In the genomic region with DNA sequence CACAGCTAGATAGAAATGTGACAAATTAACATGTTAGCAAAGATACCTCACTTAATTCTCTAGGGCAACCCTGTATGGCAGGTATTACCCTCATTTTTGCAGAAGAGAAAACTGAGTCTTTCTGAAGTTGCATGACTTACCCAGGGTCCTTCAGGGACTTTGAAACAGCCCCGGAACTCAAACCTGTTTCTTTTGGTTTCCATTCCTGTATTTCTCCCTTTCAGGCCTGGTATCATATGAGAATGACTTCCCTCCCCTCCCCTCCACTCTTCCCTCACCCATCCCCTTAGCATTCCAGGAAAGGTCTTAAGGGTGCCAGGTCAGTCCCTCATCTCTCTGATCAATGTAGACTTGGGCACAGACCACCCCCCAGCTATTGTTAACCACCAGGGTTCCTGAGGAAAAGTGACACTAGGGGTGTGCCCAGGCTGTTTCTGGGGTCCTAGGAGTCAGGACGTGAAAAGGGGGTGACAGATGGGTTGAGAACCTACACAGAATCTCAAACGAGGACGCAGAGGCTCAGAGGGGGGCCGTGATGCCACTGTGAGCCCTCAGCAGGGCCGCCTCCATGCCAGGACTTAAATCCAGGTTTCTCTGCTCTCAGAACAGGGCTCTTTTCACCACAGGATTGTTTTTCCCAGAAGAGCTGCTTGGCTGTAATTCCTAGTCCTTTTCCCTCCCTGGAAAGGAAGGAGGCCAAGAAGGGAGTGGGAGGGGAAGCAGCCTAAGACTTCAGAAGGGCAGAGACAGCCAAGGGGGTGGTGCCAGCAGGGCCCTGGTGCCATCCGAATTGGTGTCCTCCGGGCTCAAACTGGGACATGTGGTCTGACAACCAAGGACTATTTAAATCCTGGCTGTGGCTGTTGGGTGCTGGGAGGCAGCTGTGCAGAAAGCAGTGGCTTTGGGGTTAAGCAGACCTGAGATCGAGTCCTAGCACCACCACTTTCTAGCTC, we compare ENCODE assay signal across 10 cellular contexts. TPM values are rescaled to one million over a fixed set of nuclear protein-coding genes. Genes with fewer than 3 reads are reported as not detected.
DNase-seq lines count a peak whose midpoint lies in the region; ATAC-seq and TF ChIP-seq lines count a peak whose summit lies in the region.
"Had no signal": no experiment of that assay in that cellular context is flagged by ENCODE, and none has a peak within 500 bp of the region (broad histone marks: within the 10 kb centered on the region; RNA-seq: fewer than 3 reads in every experiment).

No MANE protein-coding gene starts in this region.

- no peaks in the 10 kb centered on the region for H3K36me3 Mint-ChIP-seq in activated naive CD4-positive, alpha-beta T cell treated with anti-CD3 and anti-CD28 coated beads for 36 hours (ENCODE audit: low read depth)
- no peaks in the 10 kb centered on the region for H3K36me3 Mint-ChIP-seq in brain

- WGBS in mesendoderm (ENCODE audit: extremely low coverage, insufficient coverage, low lambda C conversion rate), result no CpG with 5 or more reads among the region's 9 CpGs
- WGBS in upper lobe of left lung, 2 donors, result 46 to 55% methylated on average over 9 of the region's 9 CpGs

- no peak overlapping the region for H4K5ac ChIP-seq in mesendoderm (ENCODE audit: low read length)

- no peak for TF ChIP-seq POLR2A in upper lobe of left lung (IDR thresholded peaks at IDR 0.05)

- H4K8ac ChIP-seq in mesendoderm (ENCODE audit: low read depth, low read length), result no peak overlapping the region

- no peak overlapping the region for H3K18ac ChIP-seq in mesendoderm (ENCODE audit: low read length)

- no peak overlapping the region for H2BK15ac ChIP-seq in mesendoderm (replicated peaks; ENCODE audit: low read depth)

- H3K9me3 Mint-ChIP-seq in activated naive CD4-positive, alpha-beta T cell treated with anti-CD3 and anti-CD28 coated beads for 36 hours, result no peaks in the 10 kb centered on the region
- H3K9me3 Mint-ChIP-seq in brain, result peaks cover 0 to 2% (median 0%) of the 10 kb centered on the region in 5 experiments

- no peak for DNase-seq in activated naive CD4-positive, alpha-beta T cell treated with anti-CD3 and anti-CD28 coated beads for 36 hours
- DNase-seq in activated naive CD4-positive, alpha-beta T cell treated with Interleukin-2 at 50 U/mL for 16 hours, result no peak
- DNase-seq in mesendoderm, result no peak
- no peak for DNase-seq in upper lobe of left lung
- DNase-seq in brain microvascular endothelial cell, result no peak
- no peak for DNase-seq in GDM1 (lab: John Stamatoyannopoulos, UW)
- DNase-seq: activated gamma-delta T cell, Calu3 had no signal

- peaks cover 3% of the 10 kb centered on the region for H3K79me1 ChIP-seq in mesendoderm (ENCODE audit: low read length)

- H3K27ac Mint-ChIP-seq in activated naive CD4-positive, alpha-beta T cell treated with anti-CD3 and anti-CD28 coated beads for 36 hours, result peak overlapping the region; percentile 36
- peak overlapping the region; percentile 84 to 93 (median 89) for H3K27ac Mint-ChIP-seq in brain

- no peak for TF ChIP-seq CTCF in brain (conservative IDR thresholded peaks at IDR 0.05)
- no peak for TF ChIP-seq CTCF in upper lobe of left lung (IDR thresholded peaks at IDR 0.05)
- no peak for TF ChIP-seq CTCF in brain microvascular endothelial cell (IDR thresholded peaks at IDR 0.05; ENCODE audit: low read depth, low read length, missing control alignments)

- H3K27me3 Mint-ChIP-seq in activated naive CD4-positive, alpha-beta T cell treated with anti-CD3 and anti-CD28 coated beads for 36 hours (ENCODE audit: low read depth), result no peaks in the 10 kb centered on the region
- H3K27me3 Mint-ChIP-seq in brain, result peaks cover 3% of the 10 kb centered on the region

- H3K56ac ChIP-seq in mesendoderm (ENCODE audit: low read length), result peak overlapping the region; percentile 42

- peak overlapping the region; percentile 88 for H2AK5ac ChIP-seq in mesendoderm (ENCODE audit: low read length)

- no peak overlapping the region for H2BK5ac ChIP-seq in mesendoderm (ENCODE audit: low read length)

- no peak overlapping the region for H3K4me2 ChIP-seq in mesendoderm (ENCODE audit: low read length)

- no peak for ATAC-seq in upper lobe of left lung (ENCODE audit: low FRiP score in 2 of 2)
- no peak for ATAC-seq in GM18907 (IDR thresholded peaks at IDR 0.05; ENCODE audit: unreplicated experiment)

- H3K9ac ChIP-seq in mesendoderm (ENCODE audit: low read length), result no peak overlapping the region

- no peak for TF ChIP-seq EP300 in upper lobe of left lung (IDR thresholded peaks at IDR 0.05)

- H2BK120ac ChIP-seq in mesendoderm (ENCODE audit: low read depth, low read length), result no peak overlapping the region

- no peak overlapping the region for H3K4me3 Mint-ChIP-seq in activated naive CD4-positive, alpha-beta T cell treated with anti-CD3 and anti-CD28 coated beads for 36 hours
- peak overlapping the region; percentile 40 to 77 (median 59) for H3K4me3 Mint-ChIP-seq in brain

- H3K4me3 ChIP-seq in mesendoderm (ENCODE audit: low read length) (no peak overlapping the region), upper lobe of left lung (no peak overlapping the region), brain microvascular endothelial cell (ENCODE audit: low read depth, low read length) (no peak overlapping the region)

- peaks cover 27% of the 10 kb centered on the region for H3K4me1 Mint-ChIP-seq in activated naive CD4-positive, alpha-beta T cell treated with anti-CD3 and anti-CD28 coated beads for 36 hours (ENCODE audit: low read depth)
- H3K4me1 Mint-ChIP-seq in brain, result peaks cover 48% of the 10 kb centered on the region

- H3K27ac ChIP-seq in mesendoderm (ENCODE audit: low read depth, low read length), result no peak overlapping the region
- peak overlapping the region; percentile 64 to 100 (median 98) for H3K27ac ChIP-seq in upper lobe of left lung
- H3K27ac ChIP-seq in brain microvascular endothelial cell, result no peak overlapping the region

- no peak overlapping the region for H3K4ac ChIP-seq in mesendoderm (ENCODE audit: low read depth, low read length)

- H3K23ac ChIP-seq in mesendoderm (ENCODE audit: low read length), result no peak overlapping the region

- peaks cover 5% of the 10 kb centered on the region for H3K4me1 ChIP-seq in mesendoderm (ENCODE audit: control insufficient read depth, low read depth, low read length)
- H3K4me1 ChIP-seq in upper lobe of left lung, result peaks cover 20 to 30% (median 26%) of the 10 kb centered on the region in 4 donors

- H3K27me3 ChIP-seq in mesendoderm (ENCODE audit: insufficient read depth, low read length, poor library complexity) (no peaks in the 10 kb centered on the region), upper lobe of left lung (no peaks in the 10 kb centered on the region), brain microvascular endothelial cell (replicated peaks) (no peaks in the 10 kb centered on the region)

- no peaks in the 10 kb centered on the region for H3K9me3 ChIP-seq in upper lobe of left lung

- peaks cover 20% of the 10 kb centered on the region for H3K79me2 ChIP-seq in mesendoderm (ENCODE audit: control insufficient read depth, insufficient read depth, low read length)

- in situ Hi-C loops in brain microvascular endothelial cell (cut with HindIII; ENCODE audit: low pct_ligation_motif_present, low sequenced_read_pairs), result no loop called here

- H3K36me3 ChIP-seq in mesendoderm (ENCODE audit: control insufficient read depth, insufficient read depth, low read length), result no peaks in the 10 kb centered on the region
- no peaks in the 10 kb centered on the region for H3K36me3 ChIP-seq in upper lobe of left lung
- H3K36me3 ChIP-seq in brain microvascular endothelial cell (replicated peaks), result no peaks in the 10 kb centered on the region

- CTCF ChIA-PET in activated naive CD4-positive, alpha-beta T cell treated with anti-CD3 and anti-CD28 coated beads for 36 hours (lab: Charles Lee), result no interaction called here

- intact Hi-C loops in activated naive CD4-positive, alpha-beta T cell treated with anti-CD3 and anti-CD28 coated beads for 36 hours (cut with micrococcal nuclease), result no loop called here

RNA-seq across cellular contexts. Expression of gene WASF2, which starts 2.1 kb away (rescaled TPM):
- total RNA-seq in activated naive CD4-positive, alpha-beta T cell treated with anti-CD3 and anti-CD28 coated beads for 36 hours, result 100 to 1,000 TPM; 105 to 106 TPM
- 98.5 TPM for polyA plus RNA-seq in brain (ENCODE audit: insufficient read depth, low read depth, low replicate concordance)
- polyA plus RNA-seq in mesendoderm (2013, experiment 1 of 2), result 45.4 TPM
- polyA plus RNA-seq in mesendoderm (2013, experiment 2 of 2), result 46.2 TPM
- total RNA-seq in upper lobe of left lung, result 100 to 1,000 TPM in 2 of 6 donors, 10 to 100 TPM in 4; 53.4 to 158 (median 62.2) TPM

Comparison
In these comparisons a context has a peak if more than half of its experiments do, and no peak if none do; other contexts are left out.
1. H3K27ac ChIP-seq: peak in upper lobe of left lung (4 of 4); none in mesendoderm (single experiment) and brain microvascular endothelial cell (single experiment).